In genomic region chr16:69599731-69600130, GRCh38 we compare ENCODE assay signal across 3 cellular contexts.
TF ChIP-seq lines count a peak whose summit lies in the region.

No MANE protein-coding gene starts in this region.

TF ChIP-seq in GM23338, 12 proteins besides CTCF, POLR2A, EP300 and RAD21 (continues in another document):
- TF ChIP-seq ETS1 (IDR thresholded peaks at IDR 0.05) (no peak), NANOG (IDR thresholded peaks at IDR 0.05; ENCODE audit: borderline replicate concordance) (no peak), ZNF462 (CRISPR knock-in tag; IDR thresholded peaks at IDR 0.05) (no peak), ZNF331 (CRISPR knock-in tag; IDR thresholded peaks at IDR 0.05; ENCODE audit: low read depth) (no peak), POLR2AphosphoS5 (IDR thresholded peaks at IDR 0.05; ENCODE audit: low read depth) (no peak)

TF ChIP-seq in IMR-90, 13 proteins besides CTCF, POLR2A, EP300 and RAD21:
- TF ChIP-seq SMC3 (IDR thresholded peaks at IDR 0.05; ENCODE audit: low read depth, low read length), result no peak
- no peak for TF ChIP-seq MAFK (IDR thresholded peaks at IDR 0.05; ENCODE audit: low read depth, low read length)
- no peak for TF ChIP-seq FOS (IDR thresholded peaks at IDR 0.05; ENCODE audit: low read depth, low read length)
- no peak for TF ChIP-seq NFE2L2 (IDR thresholded peaks at IDR 0.05; ENCODE audit: low read depth, low read length)
- no peak for TF ChIP-seq RCOR1 (IDR thresholded peaks at IDR 0.05; ENCODE audit: insufficient replicate concordance, low read length)
- no peak for TF ChIP-seq MAZ (IDR thresholded peaks at IDR 0.05; ENCODE audit: borderline replicate concordance, low read depth, low read length)
- no peak for TF ChIP-seq CEBPB (IDR thresholded peaks at IDR 0.05; ENCODE audit: low read depth, low read length)
- TF ChIP-seq MXI1 (IDR thresholded peaks at IDR 0.05; ENCODE audit: borderline replicate concordance, low read depth, low read length), result no peak
- TF ChIP-seq ELK1 (IDR thresholded peaks at IDR 0.05; ENCODE audit: borderline replicate concordance, low read depth, low read length), result no peak
TF ChIP-seq in IMR-90: peak in this region for 0.

TF ChIP-seq in GM12878, 131 proteins besides CTCF, POLR2A, EP300 and RAD21:
- no peak for TF ChIP-seq RELB (IDR thresholded peaks at IDR 0.05; ENCODE audit: low read depth)
- TF ChIP-seq E2F8 (IDR thresholded peaks at IDR 0.05; ENCODE audit: low read depth, partially characterized antibody), result no peak
- TF ChIP-seq RCOR1 (conservative IDR thresholded peaks at IDR 0.05; ENCODE audit: low read depth, low read length), result no peak
- TF ChIP-seq ATF7 (IDR thresholded peaks at IDR 0.05; ENCODE audit: low read depth), result no peak
- TF ChIP-seq MXI1 (IDR thresholded peaks at IDR 0.05; ENCODE audit: low read depth, low read length), result no peak
- TF ChIP-seq IRF4 (IDR thresholded peaks at IDR 0.05; ENCODE audit: low read depth, low read length), result no peak
- no peak for TF ChIP-seq FOXM1 (IDR thresholded peaks at IDR 0.05; ENCODE audit: low read depth, low read length)
- TF ChIP-seq ASH2L (IDR thresholded peaks at IDR 0.05; ENCODE audit: borderline replicate concordance, low read depth), result no peak
- no peak for TF ChIP-seq EED (IDR thresholded peaks at IDR 0.05; ENCODE audit: low read depth)
- no peak for TF ChIP-seq DPF2 (IDR thresholded peaks at IDR 0.05)
- no peak for TF ChIP-seq CHD1 (IDR thresholded peaks at IDR 0.05; ENCODE audit: low read depth, low read length)
- no peak for TF ChIP-seq RBBP5 (conservative IDR thresholded peaks at IDR 0.05)
